ENCODE assay signal across 11 cellular contexts in the genomic region with DNA sequence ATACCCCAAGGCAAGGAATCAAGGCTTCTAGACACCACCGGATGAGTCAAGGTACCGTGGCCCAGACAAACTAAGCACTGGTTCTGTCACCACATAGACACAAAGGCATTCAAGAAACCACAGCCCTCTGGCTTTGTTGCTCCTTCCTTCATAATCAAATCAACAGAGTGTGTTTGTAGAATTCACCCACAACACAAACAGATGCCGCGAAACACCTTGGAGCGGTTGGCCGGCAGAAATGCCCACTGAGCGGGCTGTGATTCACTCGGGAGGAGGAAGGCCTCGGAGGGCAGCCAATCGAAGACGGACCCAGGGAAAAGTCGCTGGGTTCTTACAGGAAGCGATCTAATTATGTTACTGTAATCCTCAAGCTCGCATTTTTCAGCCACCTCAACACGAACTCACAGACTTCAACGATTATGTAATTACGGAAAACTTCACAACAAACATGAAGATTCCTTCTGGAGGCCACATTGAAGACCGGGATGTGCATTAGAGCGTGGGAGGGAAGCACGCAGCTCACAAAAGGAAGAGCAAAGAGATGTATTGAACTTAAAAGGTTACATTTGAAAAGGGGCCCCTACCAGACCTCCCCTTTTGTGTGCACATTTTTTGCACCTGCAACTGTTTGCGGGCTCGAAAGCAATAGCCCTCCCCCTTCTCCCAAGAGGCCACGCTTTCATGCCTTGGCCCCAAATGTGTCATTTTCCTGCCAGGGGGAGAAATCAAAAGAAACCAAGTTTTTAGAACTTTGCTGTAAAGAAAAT.
DNase-seq lines count a peak whose midpoint lies in the region; ATAC-seq and TF ChIP-seq lines count a peak whose summit lies in the region.
"Had no signal": no experiment of that assay in that cellular context is flagged by ENCODE, and none has a peak within 500 bp of the region (broad histone marks: within the 10 kb centered on the region; RNA-seq: fewer than 3 reads in every experiment).

No MANE protein-coding gene starts in this region.

- no peak overlapping the region for H2AFZ ChIP-seq in OCI-LY1 (ENCODE audit: low read length)

- H3K36me3 ChIP-seq in OCI-LY1 (ENCODE audit: insufficient read depth, low read length), result no peaks in the 10 kb centered on the region
- no peaks in the 10 kb centered on the region for H3K36me3 ChIP-seq in naive thymus-derived CD4-positive, alpha-beta T cell (ENCODE audit: control insufficient read depth in 2 of 3, insufficient read depth in 3 of 3, low read length in 3 of 3)
- H3K36me3 ChIP-seq: sigmoid colon had no signal

- H3K27me3 ChIP-seq in OCI-LY1 (ENCODE audit: insufficient read depth, low read length), result no peaks in the 10 kb centered on the region
- H3K27me3 ChIP-seq in naive thymus-derived CD4-positive, alpha-beta T cell (ENCODE audit: control insufficient read depth in 2 of 2, insufficient read depth in 2 of 2, low read length in 2 of 2), result no peaks in the 10 kb centered on the region
- H3K27me3 ChIP-seq: sigmoid colon had no signal

- H3K9me2 ChIP-seq in OCI-LY1 (ENCODE audit: low read depth, low read length), result no peaks in the 10 kb centered on the region

- ATAC-seq in naive thymus-derived CD4-positive, alpha-beta T cell, result peak; percentile 38

- no peak overlapping the region for H3K4me3 Mint-ChIP-seq in activated naive CD4-positive, alpha-beta T cell treated with anti-CD3 and anti-CD28 coated beads, Interleukin-2, amount 50 U/mL, for 24 hours
- peak overlapping the region; percentile 67 to 90 (median 80) for H3K4me3 Mint-ChIP-seq in naive thymus-derived CD4-positive, alpha-beta T cell
- H3K4me3 Mint-ChIP-seq: activated B cell treated with CpG ODN at 0.5 μM for 24 hours, memory B cell had no signal

- intact Hi-C loops in naive thymus-derived CD4-positive, alpha-beta T cell (cut with micrococcal nuclease), result no loop called here

- H3K4me2 ChIP-seq in OCI-LY1 (ENCODE audit: low read length), result peak overlapping the region; percentile 55

- H4K20me1 ChIP-seq in OCI-LY1 (ENCODE audit: insufficient read depth, low read length), result no peaks in the 10 kb centered on the region

- H3K9ac ChIP-seq in OCI-LY1 (ENCODE audit: low read length), result peak overlapping the region; percentile 38; the same call in 1 of the 2 replicates

- POLR2A ChIA-PET in naive thymus-derived CD4-positive, alpha-beta T cell (lab: Charles Lee), result no interaction called here

- peak; percentile 92 for DNase-seq in EL
- peak in 3 of 9 donors; percentile 4 to 23 (median 9) for DNase-seq in naive thymus-derived CD4-positive, alpha-beta T cell
- DNase-seq in D341Med (ENCODE audit: low spot score), result no peak
- no peak for DNase-seq in COLO829 (ENCODE audit: low spot score)
- no peak for DNase-seq in stimulated activated CD4-positive, alpha-beta T cell treated with anti-CD3 and anti-CD28 coated beads, Interleukin-4, amount 100 ng/mL, for 4 hours
- DNase-seq: activated B cell treated with CpG ODN at 0.5 μM for 24 hours, HCEC 1CT, sigmoid colon had no signal

- peak overlapping the region; percentile 36 for H3K27ac Mint-ChIP-seq in activated naive CD4-positive, alpha-beta T cell treated with anti-CD3 and anti-CD28 coated beads, Interleukin-2, amount 50 U/mL, for 24 hours
- peak overlapping the region; percentile 66 to 93 (median 85) for H3K27ac Mint-ChIP-seq in naive thymus-derived CD4-positive, alpha-beta T cell
- H3K27ac Mint-ChIP-seq: activated B cell treated with CpG ODN at 0.5 μM for 24 hours, memory B cell had no signal

- no peaks in the 10 kb centered on the region for H3K36me3 Mint-ChIP-seq in activated naive CD4-positive, alpha-beta T cell treated with anti-CD3 and anti-CD28 coated beads, Interleukin-2, amount 50 U/mL, for 24 hours
- peaks cover 0 to 12% (median 0%) of the 10 kb centered on the region in 5 donors for H3K36me3 Mint-ChIP-seq in naive thymus-derived CD4-positive, alpha-beta T cell
- H3K36me3 Mint-ChIP-seq: memory B cell had no signal

- no peak for TF ChIP-seq CTCF in OCI-LY1 (IDR thresholded peaks at IDR 0.05; ENCODE audit: low read length)

- H3K27me3 Mint-ChIP-seq in activated naive CD4-positive, alpha-beta T cell treated with anti-CD3 and anti-CD28 coated beads, Interleukin-2, amount 50 U/mL, for 24 hours, result no peaks in the 10 kb centered on the region
- H3K27me3 Mint-ChIP-seq in naive thymus-derived CD4-positive, alpha-beta T cell, result peaks cover 0 to 10% (median 0%) of the 10 kb centered on the region in 5 donors

- CTCF ChIA-PET in naive thymus-derived CD4-positive, alpha-beta T cell (lab: Charles Lee), result no interaction called here

- H3K9me3 ChIP-seq in OCI-LY1 (ENCODE audit: low read length), result no peaks in the 10 kb centered on the region
- H3K9me3 ChIP-seq in naive thymus-derived CD4-positive, alpha-beta T cell (ENCODE audit: control insufficient read depth in 2 of 3, low read length in 3 of 3), result no peaks in the 10 kb centered on the region
- H3K9me3 ChIP-seq: sigmoid colon had no signal

- peak overlapping the region; percentile 15 for H3K4me3 ChIP-seq in OCI-LY1 (ENCODE audit: low read depth, low read length, poor library complexity, severe bottlenecking)
- peak overlapping the region; percentile 28 for H3K4me3 ChIP-seq in naive thymus-derived CD4-positive, alpha-beta T cell (ENCODE audit: low read length)
- H3K4me3 ChIP-seq: sigmoid colon had no signal

- peak overlapping the region; percentile 95 for H3K27ac ChIP-seq in OCI-LY1 (ENCODE audit: low read depth, low read length, poor library complexity, severe bottlenecking)
- H3K27ac ChIP-seq in naive thymus-derived CD4-positive, alpha-beta T cell (ENCODE audit: low read depth, low read length), result no peak overlapping the region
- H3K27ac ChIP-seq: sigmoid colon had no signal

- H3K4me1 ChIP-seq in OCI-LY1 (ENCODE audit: insufficient read depth, low read length, severe bottlenecking), result peaks cover 67% of the 10 kb centered on the region
- H3K4me1 ChIP-seq in naive thymus-derived CD4-positive, alpha-beta T cell (ENCODE audit: control insufficient read depth in 2 of 2, insufficient read depth in 2 of 2, low read length in 2 of 2), result peaks cover 0 to 8% of the 10 kb centered on the region in 2 donors

- no peaks in the 10 kb centered on the region for H3F3A ChIP-seq in OCI-LY1 (ENCODE audit: insufficient read depth, low read length)

- H3K4me1 Mint-ChIP-seq in activated naive CD4-positive, alpha-beta T cell treated with anti-CD3 and anti-CD28 coated beads, Interleukin-2, amount 50 U/mL, for 24 hours, result peaks cover 19% of the 10 kb centered on the region
- peaks cover 10 to 55% (median 28%) of the 10 kb centered on the region in 7 donors for H3K4me1 Mint-ChIP-seq in naive thymus-derived CD4-positive, alpha-beta T cell

- no peaks in the 10 kb centered on the region for H3K79me2 ChIP-seq in OCI-LY1 (ENCODE audit: insufficient read depth, low read length)

- no peaks in the 10 kb centered on the region for H3K9me3 Mint-ChIP-seq in activated naive CD4-positive, alpha-beta T cell treated with anti-CD3 and anti-CD28 coated beads, Interleukin-2, amount 50 U/mL, for 24 hours
- peaks cover 0 to 3% (median 0%) of the 10 kb centered on the region in 11 donors for H3K9me3 Mint-ChIP-seq in naive thymus-derived CD4-positive, alpha-beta T cell
- H3K9me3 Mint-ChIP-seq: activated B cell treated with CpG ODN at 0.5 μM for 24 hours, memory B cell had no signal
